Comparison of ENCODE assay signal across 24 cellular contexts in genomic region chrX:129433461-129433860, GRCh38.
"Had no signal": no experiment of that assay in that cellular context is flagged by ENCODE, and none has a peak within 500 bp of the region (broad histone marks: within the 10 kb centered on the region; RNA-seq: fewer than 3 reads in every experiment).

No MANE protein-coding gene starts in this region.

- DNase-seq: cortex of kidney; dorsolateral prefrontal cortex; effector CD8-positive, alpha-beta T cell; endodermal cell; foreskin fibroblast; gastrocnemius medialis; head of caudate nucleus; natural killer cell; spleen; stimulated activated CD4-positive, alpha-beta T cell treated with anti-CD3 and anti-CD28 coated beads, Interleukin-4, amount 100 ng/mL, for 4 hours; stimulated activated naive CD8-positive, alpha-beta T cell treated with anti-CD3 and anti-CD28 coated beads, Interleukin-15, Interleukin-2, amounts not matched to agents 100 U/mL and 50 U/mL, for 24 hours; substantia nigra; testis; tibial artery had no signal

- H3K27ac ChIP-seq: dorsolateral prefrontal cortex, epithelial cell of prostate, gastrocnemius medialis, prostate gland, right atrium auricular region, skin epidermis, spleen, testis, tibial artery, upper lobe of left lung had no signal

- H3K4me1 Mint-ChIP-seq: endodermal cell; memory B cell; natural killer cell; neural crest cell; stimulated activated memory B cell treated with anti-CD40 and anti-IgM and Interleukin-4, amounts not matched to agents 10 μg/mL and 1 μg/mL and 100 μg/mL, for 72 hours had no signal

- H3K9me3 Mint-ChIP-seq: memory B cell; natural killer cell; stimulated activated memory B cell treated with anti-CD40 and anti-IgM and Interleukin-4, amounts not matched to agents 10 μg/mL and 1 μg/mL and 100 μg/mL, for 72 hours had no signal

- H3K4me1 ChIP-seq: gastrocnemius medialis, prostate gland, right atrium auricular region, spleen, testis, tibial artery, upper lobe of left lung had no signal

- H3K9me3 ChIP-seq: gastrocnemius medialis, prostate gland, right atrium auricular region, spleen, testis, tibial artery, upper lobe of left lung had no signal

- H3K36me3 ChIP-seq: gastrocnemius medialis, prostate gland, right atrium auricular region, spleen had no signal

- H3K27me3 ChIP-seq: gastrocnemius medialis, right atrium auricular region, spleen, testis, tibial artery, upper lobe of left lung had no signal

- H3K27ac Mint-ChIP-seq: endodermal cell; memory B cell; natural killer cell; stimulated activated memory B cell treated with anti-CD40 and anti-IgM and Interleukin-4, amounts not matched to agents 10 μg/mL and 1 μg/mL and 100 μg/mL, for 72 hours had no signal

- H3K4me3 ChIP-seq: dorsolateral prefrontal cortex, gastrocnemius medialis, lung, prostate gland, right atrium auricular region, skin epidermis, spleen, testis, tibial artery, upper lobe of left lung had no signal

- ATAC-seq: esophagus mucosa; gastrocnemius medialis; natural killer cell; stimulated activated memory B cell treated with anti-CD40 and anti-IgM and Interleukin-4, amounts not matched to agents 10 μg/mL and 1 μg/mL and 100 μg/mL, for 72 hours; stimulated activated naive CD8-positive, alpha-beta T cell treated with anti-CD3 and anti-CD28 coated beads, Interleukin-15, Interleukin-2, amounts not matched to agents 100 U/mL and 50 U/mL, for 24 hours had no signal

- H3K4me3 Mint-ChIP-seq: endodermal cell; memory B cell; natural killer cell; neural crest cell; stimulated activated memory B cell treated with anti-CD40 and anti-IgM and Interleukin-4, amounts not matched to agents 10 μg/mL and 1 μg/mL and 100 μg/mL, for 72 hours had no signal

- H3K36me3 Mint-ChIP-seq: memory B cell; natural killer cell; stimulated activated memory B cell treated with anti-CD40 and anti-IgM and Interleukin-4, amounts not matched to agents 10 μg/mL and 1 μg/mL and 100 μg/mL, for 72 hours had no signal

- H3K27me3 Mint-ChIP-seq: stimulated activated memory B cell treated with anti-CD40 and anti-IgM and Interleukin-4, amounts not matched to agents 10 μg/mL and 1 μg/mL and 100 μg/mL, for 72 hours had no signal
